1 cellular context compared by ENCODE assay signal in genomic region chr13:110683203-110683883, GRCh38.
TF ChIP-seq lines count a peak whose summit lies in the region.

No MANE protein-coding gene starts in this region.

TF ChIP-seq in HepG2, 621 proteins besides CTCF, POLR2A, EP300 and RAD21 (continued from another document and continues in another):
- TF ChIP-seq ARID4A (CRISPR knock-in tag; IDR thresholded peaks at IDR 0.05; ENCODE audit: borderline replicate concordance) (no peak), GTF3A (CRISPR knock-in tag; conservative IDR thresholded peaks at IDR 0.05) (no peak), MZF1 (CRISPR knock-in tag; IDR thresholded peaks at IDR 0.05; ENCODE audit: borderline replicate concordance) (no peak), ZNF329 (CRISPR knock-in tag; IDR thresholded peaks at IDR 0.05; ENCODE audit: low read depth) (no peak), HNF4A (CRISPR knock-in tag; IDR thresholded peaks at IDR 0.05) (0 out of 2 replicates have a peak, but pooled peaks have one; percentile 7), FOXC1 (CRISPR knock-in tag; IDR thresholded peaks at IDR 0.05; ENCODE audit: borderline replicate concordance) (no peak), MEIS2 (CRISPR knock-in tag; IDR thresholded peaks at IDR 0.05) (no peak), CCDC6 (CRISPR knock-in tag; IDR thresholded peaks at IDR 0.05) (0 out of 2 replicates have a peak, but pooled peaks have one; percentile 25), ARID5B (CRISPR knock-in tag; IDR thresholded peaks at IDR 0.05) (peak; percentile 42; the same call in 1 of the 2 replicates), STAG1 (CRISPR knock-in tag; IDR thresholded peaks at IDR 0.05) (peak; percentile 58), ELF4 (CRISPR knock-in tag; IDR thresholded peaks at IDR 0.05; ENCODE audit: borderline replicate concordance) (no peak), ATF1 (CRISPR knock-in tag; IDR thresholded peaks at IDR 0.05) (no peak), HBP1 (CRISPR knock-in tag; IDR thresholded peaks at IDR 0.05; ENCODE audit: low read depth) (0 out of 2 replicates have a peak, but pooled peaks have one; percentile 33), ZNF546 (CRISPR knock-in tag; conservative IDR thresholded peaks at IDR 0.05) (no peak), SRSF1 (optimal IDR thresholded peaks at IDR 0.05; ENCODE audit: low read depth, low read length) (no peak), ZNF225 (CRISPR knock-in tag; IDR thresholded peaks at IDR 0.05) (no peak), GMEB2 (CRISPR knock-in tag; IDR thresholded peaks at IDR 0.05; ENCODE audit: low read depth) (no peak), PAXIP1 (CRISPR knock-in tag; conservative IDR thresholded peaks at IDR 0.05) (0 out of 2 replicates have a peak, but pooled peaks have one; percentile 26), ESRRA (CRISPR knock-in tag; IDR thresholded peaks at IDR 0.05; ENCODE audit: low read depth) (no peak), ZNF878 (CRISPR knock-in tag; IDR thresholded peaks at IDR 0.05) (peak; percentile 65; the same call in 1 of the 2 replicates), ZNF646 (CRISPR knock-in tag; IDR thresholded peaks at IDR 0.05) (0 out of 2 replicates have a peak, but pooled peaks have one; percentile 29), GATAD2A (CRISPR knock-in tag; IDR thresholded peaks at IDR 0.05) (peak; percentile 51), ZSCAN22 (CRISPR knock-in tag; IDR thresholded peaks at IDR 0.05) (no peak), ZSCAN12 (CRISPR knock-in tag; IDR thresholded peaks at IDR 0.05) (no peak), SOX13 (IDR thresholded peaks at IDR 0.05) (no peak), SOX13 (CRISPR knock-in tag; conservative IDR thresholded peaks at IDR 0.05 in 1 of 2, IDR thresholded peaks at IDR 0.05 in 1 of 2) (peak in 1 of 2 experiments; percentile 60; a peak in 2 of 4 replicates), ZKSCAN1 (IDR thresholded peaks at IDR 0.05; ENCODE audit: low read length) (no peak), ZNF777 (CRISPR knock-in tag; IDR thresholded peaks at IDR 0.05) (no peak), CSRNP1 (CRISPR knock-in tag; IDR thresholded peaks at IDR 0.05) (no peak), ATF7-NPFF (CRISPR knock-in tag; IDR thresholded peaks at IDR 0.05; ENCODE audit: low read depth) (no peak), ZNF567 (CRISPR knock-in tag; IDR thresholded peaks at IDR 0.05; ENCODE audit: borderline replicate concordance) (no peak), ZNF292 (CRISPR knock-in tag; IDR thresholded peaks at IDR 0.05; ENCODE audit: borderline replicate concordance, low read depth) (no peak), MED1 (CRISPR knock-in tag; IDR thresholded peaks at IDR 0.05) (no peak), CEBPB (IDR thresholded peaks at IDR 0.05; ENCODE audit: borderline replicate concordance, low read depth, low read length) (peak; percentile 64)
